Comparison of ENCODE assay signal across 11 cellular contexts in the genomic region with DNA sequence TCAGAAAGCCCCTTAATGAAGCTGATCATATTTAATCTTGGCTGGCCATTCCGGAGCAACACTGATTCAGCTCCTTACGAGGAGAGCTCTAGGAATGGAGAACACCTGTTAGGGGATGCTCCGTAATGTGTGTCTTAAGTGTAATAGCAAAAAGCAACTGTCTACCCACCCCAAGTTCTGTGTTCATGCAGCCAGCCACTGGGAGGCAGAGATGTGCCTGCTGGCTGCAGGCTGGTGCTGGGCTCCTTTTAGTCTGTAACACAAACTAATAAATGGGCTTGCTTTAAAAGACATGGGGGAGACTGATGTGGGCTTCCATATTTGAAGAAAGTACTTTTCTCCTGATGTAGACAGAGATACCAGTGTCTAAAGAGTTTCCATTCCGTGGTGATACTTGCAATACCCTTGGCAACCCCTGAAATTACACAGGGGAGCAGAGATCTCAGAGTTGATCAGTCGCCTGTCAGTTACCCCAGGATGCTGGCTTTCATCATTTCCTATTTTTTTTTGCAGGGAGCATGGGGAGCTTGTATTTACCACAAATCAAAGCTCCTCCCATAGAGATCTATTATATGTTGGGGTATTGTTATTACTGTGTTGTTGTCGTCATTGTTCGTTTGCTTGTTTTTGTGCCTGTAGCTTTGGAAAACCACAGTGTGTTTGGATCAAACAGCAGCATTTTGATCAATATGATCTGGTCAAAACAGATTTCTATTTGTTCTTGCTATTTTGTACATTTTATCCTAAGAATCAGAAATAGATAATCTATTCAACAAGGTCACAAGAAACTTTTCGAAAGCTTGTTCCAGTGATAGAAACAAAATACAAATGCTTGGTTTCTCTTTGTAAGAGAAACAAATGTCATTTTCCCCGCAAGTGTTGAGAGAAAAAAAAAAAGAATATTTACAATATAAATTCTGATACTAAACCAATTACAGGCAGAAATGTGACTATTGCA.
DNase-seq lines count a peak whose midpoint lies in the region; FAIRE-seq and TF ChIP-seq lines count a peak whose summit lies in the region.
"Had no signal": no experiment of that assay in that cellular context is flagged by ENCODE, and none has a peak within 500 bp of the region (broad histone marks: within the 10 kb centered on the region; RNA-seq: fewer than 3 reads in every experiment).

No MANE protein-coding gene starts in this region.

- peak; percentile 30 for DNase-seq in activated CD4-positive, alpha-beta T cell treated with anti-CD3 and anti-CD28 coated beads for 48 hours
- no peak for DNase-seq in activated CD4-positive, alpha-beta T cell treated with anti-CD3 and anti-CD28 coated beads, Interleukin-2, amount 50 U/mL, for 4 hours
- peak; percentile 34 for DNase-seq in bronchial epithelial cell (ENCODE audit: low read depth)
- peak; percentile 14 for DNase-seq in stimulated activated CD4-positive, alpha-beta T cell treated with anti-CD3 and anti-CD28 coated beads, Interleukin-15, amount 100 ng/mL, for 24 hours
- no peak for DNase-seq in NCI-H1105 treated with DMSO at 0.1 percent for 48 hours (lab: John Stamatoyannopoulos, UW)
- no peak for DNase-seq in NOMO-1 (lab: John Stamatoyannopoulos, UW; ENCODE audit: unreplicated experiment in 2 of 2)
- no peak for DNase-seq in NCI-H1436 (lab: John Stamatoyannopoulos, UW)

- H3K4me3 ChIP-seq in OCI-LY1 (ENCODE audit: low read depth, low read length, poor library complexity, severe bottlenecking) (no peak overlapping the region), bronchial epithelial cell (ENCODE audit: low read depth, low read length) (no peak overlapping the region)
- H3K4me3 ChIP-seq: BLaER1 had no signal

- no peaks in the 10 kb centered on the region for H3F3A ChIP-seq in OCI-LY1 (ENCODE audit: insufficient read depth, low read length)

- H3K27ac ChIP-seq in OCI-LY1 (ENCODE audit: low read depth, low read length, poor library complexity, severe bottlenecking): no peak overlapping the region
- H3K27ac ChIP-seq: BLaER1 had no signal

- H3K9me2 ChIP-seq in OCI-LY1 (ENCODE audit: low read depth, low read length): no peaks in the 10 kb centered on the region

- TF ChIP-seq CTCF in OCI-LY1 (IDR thresholded peaks at IDR 0.05; ENCODE audit: low read length): peak; percentile 12; the same call in 1 of the 2 replicates
- TF ChIP-seq CTCF in bronchial epithelial cell (IDR thresholded peaks at IDR 0.05; ENCODE audit: insufficient read depth, low read length, severe bottlenecking): peak; percentile 69

- H2AFZ ChIP-seq in OCI-LY1 (ENCODE audit: low read length): no peak overlapping the region

- no peak for FAIRE-seq in bronchial epithelial cell (lab: Jason Lieb, UNC)
- FAIRE-seq: endothelial cell of umbilical vein, TTC549 had no signal

- H3K79me2 ChIP-seq in OCI-LY1 (ENCODE audit: insufficient read depth, low read length): no peaks in the 10 kb centered on the region

- no peaks in the 10 kb centered on the region for H3K4me1 ChIP-seq in OCI-LY1 (ENCODE audit: insufficient read depth, low read length, severe bottlenecking)

- H3K27me3 ChIP-seq in OCI-LY1 (ENCODE audit: insufficient read depth, low read length): no peaks in the 10 kb centered on the region
- no peaks in the 10 kb centered on the region for H3K27me3 ChIP-seq in bronchial epithelial cell (ENCODE audit: control insufficient read depth, insufficient read depth, low read length)
- H3K27me3 ChIP-seq: BLaER1 had no signal

- no peak overlapping the region for H3K4me2 ChIP-seq in OCI-LY1 (ENCODE audit: low read length)
- H3K4me2 ChIP-seq: BLaER1 had no signal

- H4K20me1 ChIP-seq in OCI-LY1 (ENCODE audit: insufficient read depth, low read length): no peaks in the 10 kb centered on the region
- H4K20me1 ChIP-seq: BLaER1 had no signal

- no peaks in the 10 kb centered on the region for H3K36me3 ChIP-seq in OCI-LY1 (ENCODE audit: insufficient read depth, low read length)
- no peaks in the 10 kb centered on the region for H3K36me3 ChIP-seq in bronchial epithelial cell (ENCODE audit: control insufficient read depth, insufficient read depth, low read length)
- H3K36me3 ChIP-seq: BLaER1 had no signal

- no peaks in the 10 kb centered on the region for H3K9me3 ChIP-seq in OCI-LY1 (ENCODE audit: low read length)

- no peak overlapping the region for H3K9ac ChIP-seq in OCI-LY1 (ENCODE audit: low read length)
- H3K9ac ChIP-seq: BLaER1 had no signal

Comparison
In these comparisons a context has a peak if more than half of its experiments do, and no peak if none do; other contexts are left out.
1. DNase-seq: peak in activated CD4-positive, alpha-beta T cell treated with anti-CD3 and anti-CD28 coated beads for 48 hours (single experiment), bronchial epithelial cell (single experiment) and stimulated activated CD4-positive, alpha-beta T cell treated with anti-CD3 and anti-CD28 coated beads, Interleukin-15, amount 100 ng/mL, for 24 hours (single experiment); none in activated CD4-positive, alpha-beta T cell treated with anti-CD3 and anti-CD28 coated beads, Interleukin-2, amount 50 U/mL, for 4 hours (0 of 2), NCI-H1105 treated with DMSO at 0.1 percent for 48 hours (single experiment), NOMO-1 (0 of 2) and NCI-H1436 (single experiment).